In the genomic region with DNA sequence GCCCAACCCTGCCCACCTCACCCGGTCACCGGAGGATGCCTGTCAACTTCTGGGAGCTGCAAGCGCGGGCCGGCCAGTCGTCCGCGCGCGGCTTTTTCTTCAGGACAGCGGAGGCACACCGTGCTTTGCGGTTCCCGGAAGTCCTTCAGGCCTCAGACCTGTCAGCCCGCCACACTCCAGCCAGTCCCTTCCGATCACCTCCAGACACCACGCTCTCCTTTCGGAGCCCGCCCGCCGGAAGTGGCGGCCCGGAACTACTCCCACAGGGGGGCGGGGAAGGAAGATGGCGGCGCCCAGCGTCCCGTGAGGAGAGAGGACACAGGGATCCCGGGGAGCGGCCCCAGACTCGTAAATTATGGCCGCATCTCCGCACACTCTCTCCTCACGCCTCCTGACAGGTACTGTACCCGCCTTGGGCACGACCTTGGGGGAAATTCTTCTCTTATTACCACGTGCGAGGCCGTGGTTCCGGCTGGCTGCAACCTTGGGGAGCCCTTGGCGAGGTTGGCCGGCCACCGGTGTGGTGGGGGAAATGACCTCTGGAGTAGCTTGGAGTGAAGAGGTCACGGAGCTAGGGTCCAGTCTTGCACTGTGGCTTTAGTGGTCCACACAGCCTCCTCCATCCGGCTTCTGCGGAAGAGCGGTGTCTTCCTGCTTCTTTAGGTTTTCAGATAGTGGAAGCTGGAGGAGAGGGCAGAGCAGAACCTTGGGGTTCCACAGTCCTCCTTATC, we compare ENCODE assay signal across 8 cellular contexts. TPM values are rescaled to one million over a fixed set of nuclear protein-coding genes. Genes with fewer than 3 reads are reported as not detected.
DNase-seq lines count a peak whose midpoint lies in the region; ATAC-seq and TF ChIP-seq lines count a peak whose summit lies in the region.

A gene (plus strand): TSS at position 254 of the 731 bp plus-strand sequence. CDS start 102 bp downstream, at position 356.

- H4K8ac ChIP-seq in trophoblast cell (ENCODE audit: low read depth, low read length): peak within 1 kb of the TSS; percentile 97

- H3K79me1 ChIP-seq in trophoblast cell (ENCODE audit: low read length): peaks cover 6% of the 10 kb centered on the region

- H3K4me1 ChIP-seq in cardiac muscle cell (ENCODE audit: low read depth): no peaks in the 10 kb centered on the region
- H3K4me1 ChIP-seq in trophoblast cell (ENCODE audit: control insufficient read depth in 1 of 2, insufficient read depth in 2 of 2, low read length in 2 of 2): peaks cover 2 to 5% of the 10 kb centered on the region in 2 experiments
- H3K4me1 ChIP-seq in tibial nerve: peaks cover 3 to 29% (median 7%) of the 10 kb centered on the region in 4 donors

- TF ChIP-seq EP300 in tibial nerve (IDR thresholded peaks at IDR 0.05): peak in 1 of 2 donors; percentile 91

- H3K14ac ChIP-seq in trophoblast cell (ENCODE audit: low read length): peak within 1 kb of the TSS; percentile 81

- H4K12ac ChIP-seq in trophoblast cell (ENCODE audit: low read depth, low read length): peak within 1 kb of the TSS; percentile 85

- peak within 1 kb of the TSS; percentile 97 for H3K27ac ChIP-seq in cardiac muscle cell
- peak within 1 kb of the TSS; percentile 57 for H3K27ac ChIP-seq in trophoblast cell (ENCODE audit: low read depth, low read length)
- peak within 1 kb of the TSS; percentile 29 to 81 (median 54) for H3K27ac ChIP-seq in tibial nerve

- TF ChIP-seq POLR2A in tibial nerve (IDR thresholded peaks at IDR 0.05): peak; percentile 38 to 62

- H2BK12ac ChIP-seq in trophoblast cell (ENCODE audit: low read length): no peak within 1 kb of the TSS

- no peak within 1 kb of the TSS for H3K23ac ChIP-seq in trophoblast cell (ENCODE audit: low read length)

- peak; percentile 73 for DNase-seq in GM12864 (ENCODE audit: low read depth)
- peak; percentile 78 for DNase-seq in NCI-H1092 treated with DMSO at 0.1 percent for 48 hours (lab: John Stamatoyannopoulos, UW)
- peak; percentile 82 to 95 for DNase-seq in SW 1271 (lab: John Stamatoyannopoulos, UW)
- peak; percentile 75 for DNase-seq in activated naive CD8-positive, alpha-beta T cell treated with anti-CD3 and anti-CD28 coated beads, Interleukin-2, amount 50 U/mL, for 16 hours (ENCODE audit: low read depth, low spot score)
- peak; percentile 86 to 94 for DNase-seq in cardiac muscle cell (ENCODE audit: low read depth in 1 of 2, low spot score in 1 of 2)
- DNase-seq in trophoblast cell: peak; percentile 91 to 93
- peak; percentile 64 to 82 for DNase-seq in tibial nerve (ENCODE audit: low spot score in 2 of 2)

- H4K91ac ChIP-seq in trophoblast cell (ENCODE audit: low read depth, low read length): peak within 1 kb of the TSS; percentile 80

- H3K79me2 ChIP-seq in trophoblast cell (ENCODE audit: control insufficient read depth, insufficient read depth, low read length, poor library complexity): peaks cover 14% of the 10 kb centered on the region

- H3K36me3 ChIP-seq in cardiac muscle cell: no peaks in the 10 kb centered on the region
- peaks cover 0 to 3% of the 10 kb centered on the region in 2 experiments for H3K36me3 ChIP-seq in trophoblast cell (ENCODE audit: control insufficient read depth in 1 of 2, insufficient read depth in 2 of 2, low read length in 2 of 2)
- peaks cover 0 to 24% (median 0%) of the 10 kb centered on the region in 3 donors for H3K36me3 ChIP-seq in tibial nerve

- H3K9me3 ChIP-seq in cardiac muscle cell (ENCODE audit: low read depth) (no peaks in the 10 kb centered on the region), trophoblast cell (ENCODE audit: insufficient read depth, low read depth, low read length) (no peaks in the 10 kb centered on the region), tibial nerve (peaks cover 0 to 8% (median 0%) of the 10 kb centered on the region in 4 donors)

- H3K27me3 ChIP-seq in cardiac muscle cell (no peaks in the 10 kb centered on the region), trophoblast cell (ENCODE audit: insufficient read depth, low read length) (no peaks in the 10 kb centered on the region), tibial nerve (no peaks in the 10 kb centered on the region)

- peak within 1 kb of the TSS; percentile 86 for H3K4ac ChIP-seq in trophoblast cell (ENCODE audit: low read depth, low read length)

- H3K4me2 ChIP-seq in trophoblast cell (ENCODE audit: low read length): peak within 1 kb of the TSS; percentile 91

- H3K4me3 ChIP-seq in GM12864 (ENCODE audit: low read depth, low read length): peak within 1 kb of the TSS; percentile 88
- peak within 1 kb of the TSS; percentile 99 for H3K4me3 ChIP-seq in cardiac muscle cell
- peak within 1 kb of the TSS; percentile 97 for H3K4me3 ChIP-seq in trophoblast cell (ENCODE audit: low read depth, low read length)
- H3K4me3 ChIP-seq in tibial nerve: peak within 1 kb of the TSS; percentile 77 to 96 (median 85)

- TF ChIP-seq CTCF in GM12864 (IDR thresholded peaks at IDR 0.05; ENCODE audit: low read depth, low read length, missing control alignments) (no peak), cardiac muscle cell (IDR thresholded peaks at IDR 0.05; ENCODE audit: low read depth, low read length) (no peak), tibial nerve (IDR thresholded peaks at IDR 0.05) (no peak)

- ATAC-seq in HG02623 (IDR thresholded peaks at IDR 0.05; ENCODE audit: unreplicated experiment): peak; percentile 99

- peak within 1 kb of the TSS; percentile 95 for H3K9ac ChIP-seq in trophoblast cell (ENCODE audit: low read length)

- H2BK120ac ChIP-seq in trophoblast cell (ENCODE audit: insufficient read depth, low read length, poor library complexity): peak within 1 kb of the TSS; percentile 75

- peak within 1 kb of the TSS; percentile 89 for H3K18ac ChIP-seq in trophoblast cell (ENCODE audit: low read length)

- peak within 1 kb of the TSS; percentile 81 for H2AFZ ChIP-seq in trophoblast cell (ENCODE audit: insufficient read depth, low read length, poor library complexity)

- peak within 1 kb of the TSS; percentile 74 for H2BK5ac ChIP-seq in trophoblast cell (ENCODE audit: low read depth, low read length, poor library complexity)

- no peak within 1 kb of the TSS for H2AK5ac ChIP-seq in trophoblast cell (ENCODE audit: low read length)

- no CpG with 5 or more reads among the region's 47 CpGs for WGBS in trophoblast cell (ENCODE audit: extremely low coverage, insufficient coverage, insufficient read length)
- 0% methylated on average over 34 to 41 of the region's 47 CpGs for WGBS in tibial nerve, 2 donors

RNA-seq across cellular contexts. Expression of the gene that starts here (rescaled TPM):
- total RNA-seq in cardiac muscle cell: 26.6 and 32.9 TPM in 2 replicates
- polyA plus RNA-seq in cardiac muscle cell: 21.7 and 23.0 TPM in 2 replicates
- polyA plus RNA-seq in trophoblast cell (2013): 11.3 and 12.1 TPM in 2 replicates
- total RNA-seq in tibial nerve: 10 to 100 TPM; 12.6 to 22.8 (median 15.6) TPM

Comparison
In these comparisons a context has a peak if more than half of its experiments do, and no peak if none do; other contexts are left out.
1. Peak in every context shown above with its lines: DNase-seq, ATAC-seq, H3K4me3 ChIP-seq and H3K27ac ChIP-seq.